In the genomic region with DNA sequence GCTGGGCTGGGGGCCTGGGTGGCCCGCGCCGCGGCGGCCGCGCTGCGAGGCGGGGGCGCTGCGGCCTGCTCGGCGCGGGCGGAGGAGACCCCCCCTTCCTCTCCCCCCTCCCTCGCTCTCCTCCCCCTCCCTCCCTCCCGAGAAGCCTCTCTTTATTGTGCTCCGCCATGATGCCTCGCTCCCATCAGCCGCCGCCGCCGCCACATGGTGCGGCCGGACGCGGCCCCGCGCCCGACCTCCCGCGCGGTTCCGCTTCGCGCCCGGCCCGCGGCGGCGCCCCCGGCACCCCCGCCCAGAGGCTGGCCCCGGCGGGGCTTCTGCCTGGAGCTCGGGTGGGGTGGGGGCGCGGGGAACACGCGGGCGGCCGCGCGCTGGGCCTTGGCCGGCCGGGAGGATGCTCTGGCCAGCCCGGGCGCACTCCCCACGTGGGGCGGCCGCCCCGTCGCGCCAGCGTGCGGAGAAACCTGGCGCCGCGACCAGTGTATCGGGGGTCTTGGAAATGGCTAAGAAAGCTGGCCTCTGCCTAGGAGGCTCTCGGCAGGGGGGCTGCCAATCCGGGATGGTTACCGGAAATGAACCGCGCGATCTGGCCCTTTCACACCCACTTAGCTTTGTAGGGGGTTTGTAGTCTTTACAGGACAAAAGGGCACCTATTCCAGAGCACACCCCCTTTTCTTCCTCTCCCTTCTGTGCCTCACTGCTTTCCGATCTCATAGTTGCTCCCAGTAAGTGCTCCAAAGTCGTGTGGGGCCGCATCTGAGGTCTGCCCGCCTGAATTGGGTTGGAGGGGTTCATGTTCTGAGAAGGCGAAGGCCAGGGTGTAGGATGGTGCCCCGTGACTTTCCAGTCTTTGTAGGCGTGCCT, we compare ENCODE assay signal across 1 cellular context.
A peak's percentile ranks its signal among the peaks of the same experiment; 100 is the strongest.
TF ChIP-seq lines count a peak whose summit lies in the region.

No MANE protein-coding gene starts in this region.

TF ChIP-seq in H1, 55 proteins besides CTCF, POLR2A, EP300 and RAD21:
- TF ChIP-seq HDAC2 (IDR thresholded peaks at IDR 0.05; ENCODE audit: borderline replicate concordance in 1 of 2, low read depth in 2 of 2, low read length in 2 of 2) = 0 out of 4 replicates have a peak, but pooled peaks of 1 of the 2 experiments have one; percentile 66
- TF ChIP-seq, protein P1, sequence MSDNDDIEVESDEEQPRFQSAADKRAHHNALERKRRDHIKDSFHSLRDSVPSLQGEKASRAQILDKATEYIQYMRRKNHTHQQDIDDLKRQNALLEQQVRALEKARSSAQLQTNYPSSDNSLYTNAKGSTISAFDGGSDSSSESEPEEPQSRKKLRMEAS (IDR thresholded peaks at IDR 0.05) = peak; percentile 14; the same call in 1 of the 2 replicates
- TF ChIP-seq TAF7 (optimal IDR thresholded peaks at IDR 0.05; ENCODE audit: borderline replicate concordance, low read depth, low read length) = peak; percentile 39
- peak; percentile 59; the same call in 1 of the 2 replicates for TF ChIP-seq POLR2AphosphoS5 (IDR thresholded peaks at IDR 0.05; ENCODE audit: low read depth, low read length)
- TF ChIP-seq, protein P2, sequence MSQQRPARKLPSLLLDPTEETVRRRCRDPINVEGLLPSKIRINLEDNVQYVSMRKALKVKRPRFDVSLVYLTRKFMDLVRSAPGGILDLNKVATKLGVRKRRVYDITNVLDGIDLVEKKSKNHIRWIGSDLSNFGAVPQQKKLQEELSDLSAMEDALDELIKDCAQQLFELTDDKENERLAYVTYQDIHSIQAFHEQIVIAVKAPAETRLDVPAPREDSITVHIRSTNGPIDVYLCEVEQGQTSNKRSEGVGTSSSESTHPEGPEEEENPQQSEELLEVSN (IDR thresholded peaks at IDR 0.05) = no peak
- TF ChIP-seq TAF1 (IDR thresholded peaks at IDR 0.05; ENCODE audit: low read depth, low read length) = peak; percentile 58; the same call in 1 of the 2 replicates
- TF ChIP-seq SIN3A (conservative IDR thresholded peaks at IDR 0.05 in 1 of 2, IDR thresholded peaks at IDR 0.05 in 1 of 2; ENCODE audit: low read depth in 1 of 2, low read length in 2 of 2) = peak; percentile 52 to 71; a peak in 1 of 4 replicates
- TF ChIP-seq PHF8 (conservative IDR thresholded peaks at IDR 0.05; ENCODE audit: low read depth, low read length) = peak; percentile 36; the same call in 1 of the 2 replicates
- TF ChIP-seq ASH2L (IDR thresholded peaks at IDR 0.05; ENCODE audit: low read length) = peak; percentile 54
- TF ChIP-seq, protein P3, sequence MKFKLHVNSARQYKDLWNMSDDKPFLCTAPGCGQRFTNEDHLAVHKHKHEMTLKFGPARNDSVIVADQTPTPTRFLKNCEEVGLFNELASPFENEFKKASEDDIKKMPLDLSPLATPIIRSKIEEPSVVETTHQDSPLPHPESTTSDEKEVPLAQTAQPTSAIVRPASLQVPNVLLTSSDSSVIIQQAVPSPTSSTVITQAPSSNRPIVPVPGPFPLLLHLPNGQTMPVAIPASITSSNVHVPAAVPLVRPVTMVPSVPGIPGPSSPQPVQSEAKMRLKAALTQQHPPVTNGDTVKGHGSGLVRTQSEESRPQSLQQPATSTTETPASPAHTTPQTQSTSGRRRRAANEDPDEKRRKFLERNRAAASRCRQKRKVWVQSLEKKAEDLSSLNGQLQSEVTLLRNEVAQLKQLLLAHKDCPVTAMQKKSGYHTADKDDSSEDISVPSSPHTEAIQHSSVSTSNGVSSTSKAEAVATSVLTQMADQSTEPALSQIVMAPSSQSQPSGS (IDR thresholded peaks at IDR 0.05; ENCODE audit: low read length) = no peak
- TF ChIP-seq TEAD4 (IDR thresholded peaks at IDR 0.05; ENCODE audit: low read depth, low read length) = no peak
- 0 out of 2 replicates have a peak, but pooled peaks have one; percentile 25 for TF ChIP-seq TBP (IDR thresholded peaks at IDR 0.05; ENCODE audit: low read depth, low read length)
- TF ChIP-seq CBX8 (IDR thresholded peaks at IDR 0.05; ENCODE audit: borderline replicate concordance, low read depth, low read length) = no peak
- no peak for TF ChIP-seq RXRA (IDR thresholded peaks at IDR 0.05; ENCODE audit: insufficient read depth, low read depth, low read length)
